Comparison of ENCODE assay signal across 23 cellular contexts in genomic region chr3:140844072-140844471, GRCh38.
"Had no signal": no experiment of that assay in that cellular context is flagged by ENCODE, and none has a peak within 500 bp of the region (broad histone marks: within the 10 kb centered on the region; RNA-seq: fewer than 3 reads in every experiment).

No MANE protein-coding gene starts in this region.

- DNase-seq: activated CD4-positive, alpha-beta T cell treated with anti-CD3 and anti-CD28 coated beads, Interleukin-2, amount 50 U/mL, for 1 hour; activated CD4-positive, CD25-positive, alpha-beta regulatory T cell treated with anti-CD3 and anti-CD28 coated beads, Interleukin-2, amount 50 U/mL, for 72 hours; activated CD8-positive, alpha-beta T cell treated with anti-CD3 and anti-CD28 coated beads, Interleukin-2, amount 10 ng/mL, durations not matched to agents 7 days and 5 days; activated gamma-delta T cell; activated naive CD4-positive, alpha-beta T cell treated with anti-CD3 and anti-CD28 coated beads, Interleukin-2, amount 50 U/mL, for 16 hours; activated naive CD8-positive, alpha-beta T cell treated with anti-CD3 and anti-CD28 coated beads, Interleukin-2, amount 50 U/mL, for 24 hours; cortex of kidney; head of caudate nucleus; hypothalamus; left ventricle myocardium superior; mammary epithelial cell; natural killer cell; spleen; stimulated activated CD4-positive, alpha-beta T cell treated with anti-CD3 and anti-CD28 coated beads, Interleukin-4, amount 100 ng/mL, for 4 hours; stimulated activated naive CD8-positive, alpha-beta T cell treated with anti-CD3 and anti-CD28 coated beads, Interleukin-15, Interleukin-2, amounts not matched to agents 100 U/mL and 50 U/mL, for 24 hours; substantia nigra; thyroid gland; upper lobe of right lung had no signal

- H3K36me3 ChIP-seq: cardiac muscle cell, gastroesophageal sphincter, spleen, thyroid gland, upper lobe of right lung had no signal

- ATAC-seq: activated CD8-positive, alpha-beta T cell treated with anti-CD3 and anti-CD28 coated beads, Interleukin-2, amount 10 ng/mL, durations not matched to agents 7 days and 5 days; activated naive CD8-positive, alpha-beta T cell treated with anti-CD3 and anti-CD28 coated beads, Interleukin-2, amount 50 U/mL, for 24 hours; gastroesophageal sphincter; left ventricle myocardium superior; natural killer cell; stimulated activated naive CD8-positive, alpha-beta T cell treated with anti-CD3 and anti-CD28 coated beads, Interleukin-15, Interleukin-2, amounts not matched to agents 100 U/mL and 50 U/mL, for 24 hours; upper lobe of right lung had no signal

- H3K4me1 ChIP-seq: gastroesophageal sphincter, thyroid gland, upper lobe of right lung had no signal

- H3K27me3 ChIP-seq: thyroid gland, upper lobe of right lung had no signal

- H3K27ac ChIP-seq: cardiac muscle cell, epithelial cell of prostate, gastroesophageal sphincter, spleen, thyroid gland, upper lobe of right lung, VCaP had no signal

- H3K4me3 ChIP-seq: cardiac muscle cell, gastroesophageal sphincter, thyroid gland, upper lobe of right lung had no signal

- FAIRE-seq: islet of Langerhans had no signal

- H3K9me3 ChIP-seq: gastroesophageal sphincter, spleen, thyroid gland, upper lobe of right lung had no signal
